17 cellular contexts compared by ENCODE assay signal in genomic region chr18:12772111-12772510, GRCh38.
A peak's percentile ranks its signal among the peaks of the same experiment; 100 is the strongest.
DNase-seq lines count a peak whose midpoint lies in the region; ATAC-seq, FAIRE-seq and TF ChIP-seq lines count a peak whose summit lies in the region.
"Had no signal": no experiment of that assay in that cellular context is flagged by ENCODE, and none has a peak within 500 bp of the region (broad histone marks: within the 10 kb centered on the region; RNA-seq: fewer than 3 reads in every experiment).

No MANE protein-coding gene starts in this region.

- H4K20me1 ChIP-seq in HepG2 (ENCODE audit: insufficient read depth, low read length), result no peaks in the 10 kb centered on the region
- H4K20me1 ChIP-seq: BLaER1 had no signal

- no peaks in the 10 kb centered on the region for H3K36me3 ChIP-seq in HepG2 (replicated peaks in 1 of 2; ENCODE audit: control insufficient read depth in 1 of 2, insufficient read depth in 2 of 2, low read length in 2 of 2)
- H3K36me3 ChIP-seq in right lobe of liver, result no peaks in the 10 kb centered on the region
- H3K36me3 ChIP-seq: BLaER1 had no signal

- H3K9me3 ChIP-seq in HepG2 (ENCODE audit: low read length) (no peaks in the 10 kb centered on the region), right lobe of liver (no peaks in the 10 kb centered on the region)

- no peak for TF ChIP-seq POLR2A in HepG2 (IDR thresholded peaks at IDR 0.05; ENCODE audit: insufficient read depth in 1 of 2, low read depth in 2 of 2, low read length in 2 of 2)
- no peak for TF ChIP-seq POLR2A in right lobe of liver (IDR thresholded peaks at IDR 0.05)

- in situ Hi-C loops in HepG2 (cut with HindIII; ENCODE audit: extremely low pct_ligation_motif_present, low pct_unique_long_range_greater_than_20kb), result no loop called here

- CTCF ChIA-PET in HepG2 (lab: Yijun Ruan, JAX; ENCODE audit: low intra/inter-chr PET ratio, low total read pairs), result no interaction called here

- H3K27me3 ChIP-seq in HepG2 (ENCODE audit: control insufficient read depth in 1 of 2, insufficient read depth in 2 of 2, low read length in 2 of 2), result no peaks in the 10 kb centered on the region
- no peaks in the 10 kb centered on the region for H3K27me3 ChIP-seq in right lobe of liver
- H3K27me3 ChIP-seq: BLaER1 had no signal

- H3K27ac ChIP-seq in HepG2 (ENCODE audit: extremely low read length, insufficient read depth, low read length) (no peak overlapping the region), right lobe of liver (no peak overlapping the region)
- H3K27ac ChIP-seq: BLaER1, GM23248 had no signal

- no peak overlapping the region for H3K4me2 ChIP-seq in HepG2 (ENCODE audit: low read depth, low read length)
- H3K4me2 ChIP-seq: BLaER1 had no signal

- TF ChIP-seq CTCF in HepG2 (CRISPR knock-in tag; IDR thresholded peaks at IDR 0.05) (no peak), right lobe of liver (IDR thresholded peaks at IDR 0.05) (no peak)

- FAIRE-seq in HepG2 (lab: Jason Lieb, UNC), result no peak
- FAIRE-seq: GM12878, GM18507, H54 had no signal

- intact Hi-C loops in HepG2 (cut with micrococcal nuclease; ENCODE audit: unreplicated experiment), result loop anchor here (2.0 kb wide), 1 partner anchor 17 kb away; no protein-coding TSS in a partner anchor
- intact Hi-C loops in right lobe of liver (cut with DNase I), result no loop called here

- no peak for TF ChIP-seq RAD21 in HepG2 (CRISPR knock-in tag; IDR thresholded peaks at IDR 0.05)

- no peaks in the 10 kb centered on the region for H3K79me2 ChIP-seq in HepG2 (ENCODE audit: insufficient read depth, low read length)

- POLR2A ChIA-PET in HepG2 (lab: Yijun Ruan, JAX), result no interaction called here

- DNase-seq in NCI-H146 (lab: John Stamatoyannopoulos, UW) (peak; percentile 50), NCI-H146 treated with DMSO at 0.1 percent for 48 hours (lab: John Stamatoyannopoulos, UW; ENCODE audit: unreplicated experiment) (no peak), HepG2 (ENCODE audit: low spot score) (no peak), right lobe of liver (no peak), mesenteric fat pad (ENCODE audit: low spot score) (peak; percentile 24), NCI-H1105 treated with DMSO at 0.1 percent for 48 hours (lab: John Stamatoyannopoulos, UW) (no peak)
- DNase-seq: 8988T; AML-193; Caco-2; CD8-positive, alpha-beta memory T cell; GM23248 had no signal

- no peak overlapping the region for H2AFZ ChIP-seq in HepG2 (ENCODE audit: low read length)
- H2AFZ ChIP-seq: GM23248 had no signal

- TF ChIP-seq EP300 in HepG2 (IDR thresholded peaks at IDR 0.05; ENCODE audit: low read depth in 2 of 2, low read length in 2 of 2), result no peak
- no peak for TF ChIP-seq EP300 in HepG2 (CRISPR knock-in tag; IDR thresholded peaks at IDR 0.05; ENCODE audit: borderline replicate concordance)

- BruUV-seq in HepG2 (replicated peaks; lab: Mats Ljungman, UMichigan), result no TSS peak

- H3K4me3 ChIP-seq in HepG2 (replicated peaks in 1 of 3; ENCODE audit: insufficient read depth in 1 of 3, low read depth in 2 of 3, low read length in 3 of 3) (no peak overlapping the region), right lobe of liver (no peak overlapping the region)
- H3K4me3 ChIP-seq: BLaER1, GM12878, GM23248 had no signal

- H3K9ac ChIP-seq in HepG2 (ENCODE audit: insufficient read depth, low read depth, low read length), result no peak overlapping the region
- H3K9ac ChIP-seq: BLaER1, GM23248 had no signal

- 42% methylated on average over 6 of the region's 6 CpGs for WGBS in HepG2 (ENCODE audit: low lambda C conversion rate)
- 47% methylated on average over 6 of the region's 6 CpGs for WGBS in right lobe of liver (ENCODE audit: insufficient coverage, low coverage, low lambda C conversion rate, missing lambda C conversion rate)

- no peak for ATAC-seq in HepG2
- no peak for ATAC-seq in right lobe of liver
- no peak for ATAC-seq in esophagus mucosa
- ATAC-seq: GM12878, HCT116 had no signal

- H3K4me1 ChIP-seq in HepG2 (ENCODE audit: insufficient read depth, low read length) (peaks cover 22% of the 10 kb centered on the region), right lobe of liver (no peaks in the 10 kb centered on the region)

TF ChIP-seq in HepG2, 621 proteins besides CTCF, POLR2A, EP300 and RAD21:
- 0 out of 2 replicates have a peak, but pooled peaks have one; percentile 11 for TF ChIP-seq RARA (CRISPR knock-in tag; IDR thresholded peaks at IDR 0.05)
- no peak for TF ChIP-seq MAZ (IDR thresholded peaks at IDR 0.05; ENCODE audit: borderline replicate concordance, low read depth, low read length)
- TF ChIP-seq MAZ (CRISPR knock-in tag; IDR thresholded peaks at IDR 0.05; ENCODE audit: low read depth), result no peak
- peak; percentile 24; the same call in 1 of the 2 replicates for TF ChIP-seq HOMEZ (CRISPR knock-in tag; IDR thresholded peaks at IDR 0.05; ENCODE audit: low read depth)
- TF ChIP-seq SAP130 (CRISPR knock-in tag; IDR thresholded peaks at IDR 0.05; ENCODE audit: low read depth), result 0 out of 2 replicates have a peak, but pooled peaks have one; percentile 14
- TF ChIP-seq ATM (IDR thresholded peaks at IDR 0.05; ENCODE audit: borderline replicate concordance), result no peak
- TF ChIP-seq TIGD3 (CRISPR knock-in tag; IDR thresholded peaks at IDR 0.05; ENCODE audit: borderline replicate concordance), result no peak
- TF ChIP-seq NR2F6 (IDR thresholded peaks at IDR 0.05), result peak; percentile 13; the same call in 1 of the 2 replicates
- no peak for TF ChIP-seq NR2F6 (CRISPR knock-in tag; IDR thresholded peaks at IDR 0.05)

Comparison
In these comparisons a context has a peak if more than half of its experiments do, and no peak if none do; other contexts are left out.
1. DNase-seq: peak in NCI-H146 (single experiment) and mesenteric fat pad (single experiment); none in NCI-H146 treated with DMSO at 0.1 percent for 48 hours (single experiment), HepG2 (single experiment), right lobe of liver (0 of 3) and NCI-H1105 treated with DMSO at 0.1 percent for 48 hours (single experiment).